Comparison of ENCODE assay signal across 16 cellular contexts in the genomic region with DNA sequence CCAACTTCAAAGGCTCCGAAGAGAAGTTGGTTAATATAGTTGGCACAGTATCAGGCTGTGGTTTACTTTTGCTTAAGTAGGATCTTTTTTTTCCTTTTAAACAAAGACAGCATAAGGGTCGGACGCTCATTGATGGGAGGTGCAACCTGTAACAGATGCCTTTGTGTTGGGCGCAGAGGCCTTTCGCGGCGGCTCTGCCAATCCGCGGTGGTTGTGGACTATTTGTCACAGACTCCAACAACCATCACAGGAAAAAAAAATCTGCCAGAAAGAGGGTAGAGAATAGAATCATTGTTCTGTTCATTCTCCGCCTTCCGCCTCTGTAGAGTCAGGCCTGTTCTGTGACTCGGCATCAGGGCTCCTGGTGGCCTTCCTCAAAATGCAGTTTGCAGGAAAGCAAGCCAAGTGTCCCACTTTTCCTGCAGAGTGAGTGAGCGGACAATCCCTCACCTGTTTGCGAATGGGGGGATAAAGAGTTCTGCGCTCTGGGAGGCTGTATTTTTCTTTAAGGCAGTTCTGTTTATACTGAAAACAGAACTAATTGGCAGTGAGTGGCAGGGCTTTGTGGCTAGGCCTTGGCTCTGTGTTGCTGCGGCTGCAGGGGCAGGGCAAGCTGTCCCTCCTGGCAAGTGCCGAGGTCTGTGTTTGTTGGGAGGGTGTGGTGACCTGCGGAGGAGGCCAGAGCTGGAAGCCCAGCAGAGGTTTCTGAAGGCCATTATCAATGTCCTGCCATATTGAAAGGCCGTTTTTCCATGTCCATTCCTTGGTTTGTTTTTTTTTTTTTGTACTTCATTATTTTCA.
DNase-seq lines count a peak whose midpoint lies in the region; ATAC-seq and TF ChIP-seq lines count a peak whose summit lies in the region.
"Had no signal": no experiment of that assay in that cellular context is flagged by ENCODE, and none has a peak within 500 bp of the region (broad histone marks: within the 10 kb centered on the region; RNA-seq: fewer than 3 reads in every experiment).

No MANE protein-coding gene starts in this region.

- H3K9me3 Mint-ChIP-seq in neural crest cell = peaks cover 12% of the 10 kb centered on the region
- H3K9me3 Mint-ChIP-seq: CD8-positive, alpha-beta T cell; H9 had no signal

- H3K27ac ChIP-seq in cingulate gyrus (ENCODE audit: low read depth, low read length) (peak overlapping the region; percentile 92), heart left ventricle (no peak overlapping the region)
- no peak overlapping the region for H3K27ac ChIP-seq in effector memory CD4-positive, alpha-beta T cell (ENCODE audit: insufficient read depth, low read length, poor library complexity, severe bottlenecking)
- H3K27ac ChIP-seq: foreskin keratinocyte, vagina had no signal

- peaks cover 25% of the 10 kb centered on the region for H3K4me1 Mint-ChIP-seq in neural crest cell
- H3K4me1 Mint-ChIP-seq: H9 had no signal

- peaks cover 2% of the 10 kb centered on the region for H3K36me3 Mint-ChIP-seq in neural crest cell (ENCODE audit: low read depth)
- H3K36me3 Mint-ChIP-seq: CD8-positive, alpha-beta T cell had no signal

- no peak for TF ChIP-seq POLR2A in heart left ventricle (IDR thresholded peaks at IDR 0.05)

- 82 to 89% (median 86%) methylated on average over 19 of the region's 19 CpGs for WGBS in heart left ventricle, 4 donors

- DNase-seq in Ammon's horn (ENCODE audit: low spot score) (peak; percentile 83), NCI-H1105 (lab: John Stamatoyannopoulos, UW) (peak; percentile 64), neural crest cell (ENCODE audit: low read depth, low spot score) (peak; percentile 5), dermis blood vessel endothelial cell (no peak), heart left ventricle (no peak)
- DNase-seq in effector memory CD4-positive, alpha-beta T cell = no peak
- DNase-seq: activated CD4-positive, alpha-beta T cell treated with anti-CD3 and anti-CD28 coated beads for 4 hours; activated naive CD4-positive, alpha-beta T cell treated with anti-CD3 and anti-CD28 coated beads, Interleukin-2, amount 50 U/mL, for 16 hours; CD8-positive, alpha-beta T cell; foreskin keratinocyte; H9; NCI-H446; stimulated activated naive CD8-positive, alpha-beta T cell treated with anti-CD3 and anti-CD28 coated beads, Interleukin-15, Interleukin-2, amounts not matched to agents 100 U/mL and 50 U/mL, for 24 hours had no signal

- no peak for TF ChIP-seq CTCF in neural crest cell (conservative IDR thresholded peaks at IDR 0.05)
- no peak for TF ChIP-seq CTCF in heart left ventricle (IDR thresholded peaks at IDR 0.05)

- H3K4me1 ChIP-seq in effector memory CD4-positive, alpha-beta T cell (ENCODE audit: control insufficient read depth, insufficient read depth, low read length, poor library complexity, severe bottlenecking) = no peaks in the 10 kb centered on the region
- no peaks in the 10 kb centered on the region for H3K4me1 ChIP-seq in heart left ventricle
- H3K4me1 ChIP-seq: foreskin keratinocyte, vagina had no signal

- no peak overlapping the region for H3K4me3 ChIP-seq in effector memory CD4-positive, alpha-beta T cell (ENCODE audit: insufficient read depth, low read depth, low read length, poor library complexity, severe bottlenecking)
- no peak overlapping the region for H3K4me3 ChIP-seq in heart left ventricle
- H3K4me3 ChIP-seq: vagina had no signal

- H3K27me3 Mint-ChIP-seq in neural crest cell (ENCODE audit: low read depth) = peaks cover 7% of the 10 kb centered on the region

- no peaks in the 10 kb centered on the region for H3K9me3 ChIP-seq in effector memory CD4-positive, alpha-beta T cell (ENCODE audit: control insufficient read depth, low read length)
- H3K9me3 ChIP-seq in heart left ventricle = no peaks in the 10 kb centered on the region
- H3K9me3 ChIP-seq: vagina had no signal

- H3K4me3 Mint-ChIP-seq in neural crest cell = no peak overlapping the region
- H3K4me3 Mint-ChIP-seq: CD8-positive, alpha-beta T cell; H9 had no signal

- intact Hi-C loops in heart left ventricle (cut with DNase I) = no loop called here

- peak overlapping the region; percentile 95 for H3K27ac Mint-ChIP-seq in neural crest cell (ENCODE audit: unreplicated experiment)
- H3K27ac Mint-ChIP-seq: CD8-positive, alpha-beta T cell; H9 had no signal

- no peaks in the 10 kb centered on the region for H3K36me3 ChIP-seq in effector memory CD4-positive, alpha-beta T cell (ENCODE audit: control insufficient read depth, insufficient read depth, low read length)
- no peaks in the 10 kb centered on the region for H3K36me3 ChIP-seq in heart left ventricle
- H3K36me3 ChIP-seq: vagina had no signal

- ATAC-seq in HG02759 (IDR thresholded peaks at IDR 0.05; ENCODE audit: unreplicated experiment) (no peak), heart left ventricle (no peak)
- ATAC-seq: CD8-positive, alpha-beta T cell; foreskin keratinocyte; stimulated activated naive CD8-positive, alpha-beta T cell treated with anti-CD3 and anti-CD28 coated beads, Interleukin-15, Interleukin-2, amounts not matched to agents 100 U/mL and 50 U/mL, for 24 hours had no signal

- no peaks in the 10 kb centered on the region for H3K27me3 ChIP-seq in effector memory CD4-positive, alpha-beta T cell (replicated peaks; ENCODE audit: control insufficient read depth, insufficient read depth, low read length, poor library complexity, severe bottlenecking)
- H3K27me3 ChIP-seq in heart left ventricle = no peaks in the 10 kb centered on the region
- H3K27me3 ChIP-seq: foreskin keratinocyte, vagina had no signal

Comparison
In these comparisons a context has a peak if more than half of its experiments do, and no peak if none do; other contexts are left out.
1. DNase-seq: peak in Ammon's horn (single experiment), NCI-H1105 (single experiment) and neural crest cell (single experiment); none in effector memory CD4-positive, alpha-beta T cell (0 of 3), dermis blood vessel endothelial cell (single experiment) and heart left ventricle (0 of 5).